In genomic region chr1:93749894-93750301, GRCh38 we compare ENCODE assay signal across 10 cellular contexts.
DNase-seq lines count a peak whose midpoint lies in the region; ATAC-seq, FAIRE-seq and TF ChIP-seq lines count a peak whose summit lies in the region.
"Had no signal": no experiment of that assay in that cellular context is flagged by ENCODE, and none has a peak within 500 bp of the region (broad histone marks: within the 10 kb centered on the region; RNA-seq: fewer than 3 reads in every experiment).

No MANE protein-coding gene starts in this region.

- H3K4me1 ChIP-seq in GM12878 (ENCODE audit: control insufficient read depth, insufficient read depth, low read length) = peaks cover 19% of the 10 kb centered on the region
- no peaks in the 10 kb centered on the region for H3K4me1 ChIP-seq in small intestine (ENCODE audit: control insufficient read depth in 2 of 2, insufficient read depth in 1 of 2, low read depth in 1 of 2, low read length in 1 of 2)

- TF ChIP-seq CTCF in GM12878 (IDR thresholded peaks at IDR 0.05 in 2 of 3, conservative IDR thresholded peaks at IDR 0.05 in 1 of 3; ENCODE audit: control insufficient read depth in 2 of 3, extremely low read depth in 1 of 3, insufficient read depth in 1 of 3, low read depth in 3 of 3, low read length in 3 of 3) = peak in 2 of 3 experiments; percentile 9 to 41; a peak in 2 of 6 replicates

- DNase-seq in NCI-H1417 (lab: John Stamatoyannopoulos, UW) (peak in 2 of 3 experiments; percentile 23 to 50), NCI-H1417 treated with DMSO at 0.1 percent for 48 hours (lab: John Stamatoyannopoulos, UW) (no peak), GM12878 (ENCODE audit: low read depth, low spot score) (no peak), small intestine (peak; percentile 73), islet precursor cell (no peak)
- no peak for DNase-seq in activated CD4-positive, CD25-positive, alpha-beta regulatory T cell treated with anti-CD3 and anti-CD28 coated beads, Interleukin-2, amount 50 U/mL, for 72 hours
- DNase-seq: NCI-H2171 treated with DMSO at 0.1 percent for 48 hours had no signal

- CTCF ChIA-PET in GM12878 (lab: Yijun Ruan, JAX) = interaction anchor here (0.7 to 4.4 kb wide), 13 partner anchors 8 to 445 kb away, joined by 3 to 26 read pairs (median 5); partner anchors contain the start of gene BCAR3

- H3K27me3 ChIP-seq in GM12878 (replicated peaks in 1 of 2; ENCODE audit: control insufficient read depth in 2 of 2, insufficient read depth in 2 of 2, low read length in 1 of 2) (no peaks in the 10 kb centered on the region), small intestine (ENCODE audit: control insufficient read depth in 2 of 2, insufficient read depth in 2 of 2, low read length in 2 of 2) (no peaks in the 10 kb centered on the region)

- RAD21 ChIA-PET in GM12878 (lab: Charles Lee; ENCODE audit: unreplicated experiment) = interaction anchor here (0.7 to 3.9 kb wide), 11 partner anchors 33 to 797 kb away, joined by 3 to 24 read pairs (median 6); partner anchors contain the start of gene BCAR3

- FAIRE-seq in GM12878 (lab: Jason Lieb, UNC) (no peak), small intestine (lab: Jason Lieb, UNC) (no peak)
- FAIRE-seq: A204.1 had no signal

- POLR2A ChIA-PET in GM12878 (lab: Charles Lee) = interaction anchor here (0.6 to 1.5 kb wide), 6 partner anchors 33 to 90 kb away, joined by 3 to 7 read pairs (median 5); no protein-coding TSS in a partner anchor

- H3K27ac ChIP-seq in KOPT-K1 (ENCODE audit: low read depth, low read length, poor library complexity, severe bottlenecking) (peak overlapping the region; percentile 92), GM12878 (ENCODE audit: control insufficient read depth, insufficient read depth) (no peak overlapping the region), small intestine (ENCODE audit: low read depth in 1 of 2, low read length in 1 of 2) (no peak overlapping the region)

- BruUV-seq in GM12878 (replicated peaks; lab: Mats Ljungman, UMichigan) = no TSS peak

- no peak for TF ChIP-seq EP300 in GM12878 (IDR thresholded peaks at IDR 0.05; ENCODE audit: borderline replicate concordance in 1 of 2, control insufficient read depth in 1 of 2, low read depth in 2 of 2, low read length in 2 of 2)

- no peak overlapping the region for H3K9ac ChIP-seq in GM12878 (ENCODE audit: control insufficient read depth, insufficient read depth, low read length)

- intact Hi-C loops in GM12878 (cut with micrococcal nuclease; ENCODE audit: unreplicated experiment) = no loop called here

- peak overlapping the region; percentile 18 for H3K4me2 ChIP-seq in GM12878 (ENCODE audit: control insufficient read depth, insufficient read depth)

- no peaks in the 10 kb centered on the region for H3K79me2 ChIP-seq in GM12878 (ENCODE audit: control insufficient read depth, insufficient read depth, low read length)

- peaks cover 8% of the 10 kb centered on the region for H3K9me3 ChIP-seq in KOPT-K1 (ENCODE audit: insufficient read depth, low read length, poor library complexity, severe bottlenecking)
- H3K9me3 ChIP-seq in GM12878 (replicated peaks; ENCODE audit: control insufficient read depth, insufficient read depth, low read length) = peaks cover 2% of the 10 kb centered on the region; the same call in 1 of the 3 replicates
- H3K9me3 ChIP-seq in small intestine (ENCODE audit: control insufficient read depth, low read depth) = no peaks in the 10 kb centered on the region

- H4K20me1 ChIP-seq in GM12878 (ENCODE audit: control insufficient read depth, insufficient read depth) = no peaks in the 10 kb centered on the region

- WGBS in GM12878 (ENCODE audit: insufficient coverage, insufficient replicate concordance, low lambda C conversion rate, missing lambda C conversion rate) = 38% methylated on average over 2 of the region's 2 CpGs
- 9 to 55% (median 24%) methylated on average over 2 of the region's 2 CpGs for WGBS in small intestine, 3 donors

- H3K36me3 ChIP-seq in KOPT-K1 (ENCODE audit: insufficient read depth, low read length) (no peaks in the 10 kb centered on the region), GM12878 (ENCODE audit: control insufficient read depth in 2 of 2, insufficient read depth in 2 of 2, low read length in 1 of 2) (no peaks in the 10 kb centered on the region), small intestine (ENCODE audit: control insufficient read depth in 2 of 2, insufficient read depth in 2 of 2, low read length in 2 of 2) (no peaks in the 10 kb centered on the region)

- H2AFZ ChIP-seq in GM12878 (ENCODE audit: control insufficient read depth, low read depth, low read length) = no peak overlapping the region

- TF ChIP-seq POLR2A in GM12878 (IDR thresholded peaks at IDR 0.05; ENCODE audit: low read depth, low read length) = no peak

- peak; percentile 39; the same call in 1 of the 2 replicates for TF ChIP-seq RAD21 in GM12878 (IDR thresholded peaks at IDR 0.05; ENCODE audit: insufficient read depth, low read depth, low read length)

- H3K4me3 ChIP-seq in GM12878 = no peak overlapping the region
- no peak overlapping the region for H3K4me3 ChIP-seq in small intestine (ENCODE audit: low read depth in 1 of 2, low read length in 2 of 2)

- ATAC-seq in GM12878 (peak; percentile 56), HG02981 (IDR thresholded peaks at IDR 0.05; ENCODE audit: unreplicated experiment) (no peak)

- in situ Hi-C loops in GM12878 (cut with MboI) = no loop called here

- SMC1A ChIA-PET in GM12878 (lab: Charles Lee; ENCODE audit: uncharacterized antibody, unreplicated experiment) = interaction anchor here (0.7 to 5.0 kb wide), 25 partner anchors 8 to 137 kb away, joined by 3 to 39 read pairs (median 4); partner anchors contain the start of gene BCAR3

TF ChIP-seq in GM12878, 131 proteins besides CTCF, POLR2A, EP300 and RAD21:
- TF ChIP-seq TCF12 (IDR thresholded peaks at IDR 0.05; ENCODE audit: low read depth, low read length) = 0 out of 2 replicates have a peak, but pooled peaks have one; percentile 11
- no peak for TF ChIP-seq ZBED1 (IDR thresholded peaks at IDR 0.05; ENCODE audit: borderline replicate concordance)
- TF ChIP-seq NFIC (IDR thresholded peaks at IDR 0.05; ENCODE audit: low read depth, low read length) = peak; percentile 30; the same call in 1 of the 2 replicates
- TF ChIP-seq RUNX3 (IDR thresholded peaks at IDR 0.05; ENCODE audit: low read length) = 0 out of 2 replicates have a peak, but pooled peaks have one; percentile 25
- 0 out of 2 replicates have a peak, but pooled peaks have one; percentile 26 for TF ChIP-seq MEF2A (IDR thresholded peaks at IDR 0.05; ENCODE audit: insufficient read depth, low read depth, low read length)
- 0 out of 2 replicates have a peak, but pooled peaks have one; percentile 17 for TF ChIP-seq SMC3 (IDR thresholded peaks at IDR 0.05; ENCODE audit: borderline replicate concordance, low read length)
- no peak for TF ChIP-seq POLR2AphosphoS5 (IDR thresholded peaks at IDR 0.05; ENCODE audit: low read length)

Comparison
In these comparisons a context has a peak if more than half of its experiments do, and no peak if none do; other contexts are left out.
1. DNase-seq: peak in NCI-H1417 (2 of 3) and small intestine (single experiment); none in NCI-H1417 treated with DMSO at 0.1 percent for 48 hours (single experiment), GM12878 (single experiment), islet precursor cell (single experiment) and activated CD4-positive, CD25-positive, alpha-beta regulatory T cell treated with anti-CD3 and anti-CD28 coated beads, Interleukin-2, amount 50 U/mL, for 72 hours (single experiment).